In the genomic region with DNA sequence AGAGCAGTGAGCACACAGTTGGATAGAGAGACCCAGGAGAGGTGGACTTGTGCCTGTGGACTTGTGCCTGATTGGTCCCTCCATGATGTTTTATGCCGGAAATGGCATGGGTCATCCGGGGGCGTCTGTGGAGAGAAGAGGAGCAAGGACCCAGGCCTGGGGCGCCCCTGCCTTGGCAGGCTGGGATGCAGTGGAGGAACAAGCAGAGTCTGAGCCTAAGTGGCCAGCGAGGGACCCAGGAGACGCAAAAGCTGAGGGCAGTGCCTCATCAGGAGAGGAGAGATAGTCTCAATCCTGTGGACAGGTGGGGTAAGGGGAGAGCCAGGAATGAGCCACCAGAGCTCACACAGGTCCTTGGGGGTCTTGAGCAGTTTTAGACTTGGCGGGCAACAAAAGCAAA, we compare ENCODE assay signal across 18 cellular contexts.
DNase-seq lines count a peak whose midpoint lies in the region; ATAC-seq, FAIRE-seq and TF ChIP-seq lines count a peak whose summit lies in the region.
"Had no signal": no experiment of that assay in that cellular context is flagged by ENCODE, and none has a peak within 500 bp of the region (broad histone marks: within the 10 kb centered on the region; RNA-seq: fewer than 3 reads in every experiment).

No MANE protein-coding gene starts in this region.

- TF ChIP-seq CTCF in endodermal cell (conservative IDR thresholded peaks at IDR 0.05) (no peak), neural progenitor cell (IDR thresholded peaks at IDR 0.05) (no peak)

- ATAC-seq in T-helper 17 cell (no peak), HG03342 (IDR thresholded peaks at IDR 0.05; ENCODE audit: unreplicated experiment) (no peak)
- ATAC-seq: A549; CD8-positive, alpha-beta T cell; GM12878 had no signal

- H3K4me3 ChIP-seq in endodermal cell (ENCODE audit: low read length) = no peak overlapping the region
- no peak overlapping the region for H3K4me3 ChIP-seq in neural progenitor cell
- H3K4me3 ChIP-seq: A549; BLaER1 treated with 17β-estradiol and CSF1 and Interleukin-3, amounts not matched to agents 10 nM and 100 nM; GM12878; GM23248; HAP-1 had no signal

- no peak overlapping the region for H2AFZ ChIP-seq in neural progenitor cell (replicated peaks)
- H2AFZ ChIP-seq: GM23248 had no signal

- no peaks in the 10 kb centered on the region for H3K79me2 ChIP-seq in neural progenitor cell (ENCODE audit: low read depth)

- H3K9me3 Mint-ChIP-seq in activated CD4-positive, alpha-beta T cell treated with anti-CD3 and anti-CD28 coated beads, Interleukin-2, amount 10 ng/mL, durations not matched to agents 24 days and 14 days = no peaks in the 10 kb centered on the region
- H3K9me3 Mint-ChIP-seq in endodermal cell (no peaks in the 10 kb centered on the region), neural progenitor cell (peaks cover 7% of the 10 kb centered on the region)
- H3K9me3 Mint-ChIP-seq: CD8-positive, alpha-beta T cell had no signal

- H3K9me3 ChIP-seq in T-helper 17 cell (ENCODE audit: control insufficient read depth, low read length, poor library complexity, severe bottlenecking) (no peaks in the 10 kb centered on the region), endodermal cell (ENCODE audit: control insufficient read depth, low read length) (no peaks in the 10 kb centered on the region), neural progenitor cell (ENCODE audit: low read depth) (no peaks in the 10 kb centered on the region)
- H3K9me3 ChIP-seq: A549; BLaER1 treated with 17β-estradiol and CSF1 and Interleukin-3, amounts not matched to agents 10 nM and 100 nM; HAP-1 had no signal

- H3K36me3 Mint-ChIP-seq in activated CD4-positive, alpha-beta T cell treated with anti-CD3 and anti-CD28 coated beads, Interleukin-2, amount 10 ng/mL, durations not matched to agents 24 days and 14 days (ENCODE audit: low read depth) = no peaks in the 10 kb centered on the region
- H3K36me3 Mint-ChIP-seq in T-helper 17 cell (ENCODE audit: low read depth) (peaks cover 3% of the 10 kb centered on the region), endodermal cell (ENCODE audit: low read depth) (no peaks in the 10 kb centered on the region), neural progenitor cell (no peaks in the 10 kb centered on the region)
- H3K36me3 Mint-ChIP-seq: CD8-positive, alpha-beta T cell had no signal

- no peak overlapping the region for H3K27ac Mint-ChIP-seq in activated CD4-positive, alpha-beta T cell treated with anti-CD3 and anti-CD28 coated beads, Interleukin-2, amount 10 ng/mL, durations not matched to agents 24 days and 14 days
- H3K27ac Mint-ChIP-seq in T-helper 17 cell = peak overlapping the region; percentile 84
- H3K27ac Mint-ChIP-seq in endodermal cell = peak overlapping the region; percentile 15
- H3K27ac Mint-ChIP-seq in neural progenitor cell = peak overlapping the region; percentile 36
- H3K27ac Mint-ChIP-seq: CD8-positive, alpha-beta T cell had no signal

- DNase-seq in activated CD4-positive, alpha-beta T cell treated with anti-CD3 and anti-CD28 coated beads, Interleukin-2, amount 10 ng/mL, durations not matched to agents 24 days and 14 days = peak; percentile 40
- DNase-seq in activated CD4-positive, alpha-beta T cell treated with anti-CD3 and anti-CD28 coated beads, Interleukin-2, amount 50 U/mL, for 4 hours = no peak
- DNase-seq in T-helper 17 cell (no peak), endodermal cell (no peak), neural progenitor cell (ENCODE audit: low spot score) (no peak), HTR-8/SVneo (ENCODE audit: insufficient read length, low spot score) (no peak)
- DNase-seq: Calu3; CD8-positive, alpha-beta T cell; DMS53; DND-41; EL; GM23248 had no signal

- 90% methylated on average over 6 to 7 of the region's 7 CpGs for WGBS in endodermal cell (ENCODE audit: insufficient coverage in 1 of 2, insufficient read length in 1 of 2), 2 experiments

- no peak overlapping the region for H3K4me2 ChIP-seq in neural progenitor cell
- H3K4me2 ChIP-seq: A549 had no signal

- H4K20me1 ChIP-seq in neural progenitor cell (ENCODE audit: low read depth) = no peaks in the 10 kb centered on the region

- H3K4me1 ChIP-seq in endodermal cell (ENCODE audit: control insufficient read depth, insufficient read depth, low read length) (no peaks in the 10 kb centered on the region), neural progenitor cell (no peaks in the 10 kb centered on the region)
- H3K4me1 ChIP-seq: HAP-1 had no signal

- H3K36me3 ChIP-seq in endodermal cell (ENCODE audit: control insufficient read depth, insufficient read depth, low read length) (no peaks in the 10 kb centered on the region), neural progenitor cell (no peaks in the 10 kb centered on the region)
- H3K36me3 ChIP-seq: HAP-1 had no signal

- H3K9ac ChIP-seq in endodermal cell (ENCODE audit: extremely low read depth, low read length, poor library complexity, severe bottlenecking) = no peak overlapping the region
- no peak overlapping the region for H3K9ac ChIP-seq in neural progenitor cell
- H3K9ac ChIP-seq: BLaER1 treated with 17β-estradiol and CSF1 and Interleukin-3, amounts not matched to agents 10 nM and 100 nM; GM23248 had no signal

- H3K27me3 ChIP-seq in endodermal cell (ENCODE audit: control insufficient read depth, insufficient read depth, low read length, poor library complexity, severe bottlenecking) = no peaks in the 10 kb centered on the region
- no peaks in the 10 kb centered on the region for H3K27me3 ChIP-seq in neural progenitor cell
- H3K27me3 ChIP-seq: BLaER1 treated with 17β-estradiol and CSF1 and Interleukin-3, amounts not matched to agents 10 nM and 100 nM had no signal

- H3K27ac ChIP-seq in endodermal cell (ENCODE audit: low read depth, low read length) = no peak overlapping the region
- H3K27ac ChIP-seq in neural progenitor cell = no peak overlapping the region
- H3K27ac ChIP-seq: 22Rv1; A549; BLaER1 treated with 17β-estradiol and CSF1 and Interleukin-3, amounts not matched to agents 10 nM and 100 nM; GM23248 had no signal

- FAIRE-seq in HTR-8/SVneo (lab: Jason Lieb, UNC) = no peak
- FAIRE-seq: A549, GM12878 had no signal

- no peaks in the 10 kb centered on the region for H3K4me1 Mint-ChIP-seq in activated CD4-positive, alpha-beta T cell treated with anti-CD3 and anti-CD28 coated beads, Interleukin-2, amount 10 ng/mL, durations not matched to agents 24 days and 14 days
- H3K4me1 Mint-ChIP-seq in T-helper 17 cell (peaks cover 3% of the 10 kb centered on the region), endodermal cell (no peaks in the 10 kb centered on the region), neural progenitor cell (peaks cover 23% of the 10 kb centered on the region)

- H3K27me3 Mint-ChIP-seq in activated CD4-positive, alpha-beta T cell treated with anti-CD3 and anti-CD28 coated beads, Interleukin-2, amount 10 ng/mL, durations not matched to agents 24 days and 14 days = no peaks in the 10 kb centered on the region
- H3K27me3 Mint-ChIP-seq in T-helper 17 cell (peaks cover 32% of the 10 kb centered on the region), endodermal cell (ENCODE audit: insufficient read depth) (no peaks in the 10 kb centered on the region), neural progenitor cell (ENCODE audit: insufficient read depth, low read depth) (peaks cover 5% of the 10 kb centered on the region)

- intact Hi-C loops in activated CD4-positive, alpha-beta T cell treated with anti-CD3 and anti-CD28 coated beads, Interleukin-2, amount 10 ng/mL, durations not matched to agents 24 days and 14 days (cut with micrococcal nuclease) = no loop called here

- no peak overlapping the region for H3K4me3 Mint-ChIP-seq in activated CD4-positive, alpha-beta T cell treated with anti-CD3 and anti-CD28 coated beads, Interleukin-2, amount 10 ng/mL, durations not matched to agents 24 days and 14 days
- H3K4me3 Mint-ChIP-seq in T-helper 17 cell (no peak overlapping the region), endodermal cell (no peak overlapping the region), neural progenitor cell (peak overlapping the region; percentile 17)
- H3K4me3 Mint-ChIP-seq: CD8-positive, alpha-beta T cell had no signal

- H3F3A ChIP-seq in neural progenitor cell (ENCODE audit: low read depth) = no peaks in the 10 kb centered on the region
